Comparison of ENCODE assay signal across 25 cellular contexts in the genomic region with DNA sequence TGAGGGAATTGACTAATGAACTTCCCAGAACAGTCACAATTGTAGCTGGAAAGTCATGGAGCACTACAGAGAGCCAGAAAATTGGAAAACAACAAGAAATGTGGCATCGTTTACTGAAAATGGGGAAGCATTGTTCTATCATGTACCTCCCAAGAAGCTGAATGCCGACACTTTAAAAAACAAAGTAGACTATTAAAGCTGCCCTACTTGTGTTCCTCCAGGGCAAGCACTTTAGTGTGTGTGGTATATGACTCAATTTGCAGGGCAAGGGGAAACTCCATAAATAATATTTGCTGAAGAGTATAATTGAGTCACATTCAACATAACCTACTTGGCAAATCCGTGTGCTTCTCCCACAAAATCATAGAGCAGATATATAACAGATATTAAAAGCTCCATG.
"Had no signal": no experiment of that assay in that cellular context is flagged by ENCODE, and none has a peak within 500 bp of the region (broad histone marks: within the 10 kb centered on the region; RNA-seq: fewer than 3 reads in every experiment).

No MANE protein-coding gene starts in this region.

- ATAC-seq: gastrocnemius medialis; left lobe of liver; naive thymus-derived CD4-positive, alpha-beta T cell; stimulated activated memory B cell treated with anti-CD40 and anti-IgM and Interleukin-4, amounts not matched to agents 10 μg/mL and 1 μg/mL and 100 μg/mL, for 72 hours; stimulated activated naive CD8-positive, alpha-beta T cell treated with anti-CD3 and anti-CD28 coated beads, Interleukin-15, Interleukin-2, amounts not matched to agents 100 U/mL and 50 U/mL, for 24 hours; upper lobe of right lung had no signal

- H3K36me3 Mint-ChIP-seq: memory B cell; naive thymus-derived CD4-positive, alpha-beta T cell; neural progenitor cell; stimulated activated memory B cell treated with anti-CD40 and anti-IgM and Interleukin-4, amounts not matched to agents 10 μg/mL and 1 μg/mL and 100 μg/mL, for 72 hours had no signal

- H3K9me3 Mint-ChIP-seq: memory B cell; nephron; neural progenitor cell; stimulated activated memory B cell treated with anti-CD40 and anti-IgM and Interleukin-4, amounts not matched to agents 10 μg/mL and 1 μg/mL and 100 μg/mL, for 72 hours had no signal

- H3K4me1 Mint-ChIP-seq: memory B cell; naive thymus-derived CD4-positive, alpha-beta T cell; nephron; neural progenitor cell; stimulated activated memory B cell treated with anti-CD40 and anti-IgM and Interleukin-4, amounts not matched to agents 10 μg/mL and 1 μg/mL and 100 μg/mL, for 72 hours had no signal

- H3K4me3 ChIP-seq: coronary artery, esophagus muscularis mucosa, gastrocnemius medialis, lung, neural progenitor cell, prostate gland, right atrium auricular region, sigmoid colon, skin epidermis, spleen, suprapubic skin, transverse colon, upper lobe of right lung, uterus had no signal

- H3K9me3 ChIP-seq: esophagus muscularis mucosa, gastrocnemius medialis, prostate gland, right atrium auricular region, sigmoid colon, suprapubic skin, transverse colon, upper lobe of right lung, uterus had no signal

- H3K27me3 Mint-ChIP-seq: memory B cell; naive thymus-derived CD4-positive, alpha-beta T cell; stimulated activated memory B cell treated with anti-CD40 and anti-IgM and Interleukin-4, amounts not matched to agents 10 μg/mL and 1 μg/mL and 100 μg/mL, for 72 hours had no signal

- H3K9ac ChIP-seq: neural progenitor cell had no signal

- H3K36me3 ChIP-seq: esophagus muscularis mucosa, gastrocnemius medialis, neural progenitor cell, prostate gland, right atrium auricular region, sigmoid colon, spleen, suprapubic skin, transverse colon, upper lobe of right lung, uterus had no signal

- H3K4me3 Mint-ChIP-seq: memory B cell; naive thymus-derived CD4-positive, alpha-beta T cell; nephron; neural progenitor cell; stimulated activated memory B cell treated with anti-CD40 and anti-IgM and Interleukin-4, amounts not matched to agents 10 μg/mL and 1 μg/mL and 100 μg/mL, for 72 hours had no signal

- H3K27ac Mint-ChIP-seq: memory B cell; naive thymus-derived CD4-positive, alpha-beta T cell; nephron; neural progenitor cell; stimulated activated memory B cell treated with anti-CD40 and anti-IgM and Interleukin-4, amounts not matched to agents 10 μg/mL and 1 μg/mL and 100 μg/mL, for 72 hours had no signal

- H3K4me1 ChIP-seq: esophagus muscularis mucosa, gastrocnemius medialis, neural progenitor cell, prostate gland, right atrium auricular region, sigmoid colon, spleen, suprapubic skin, transverse colon, upper lobe of right lung, uterus had no signal

- H3K27me3 ChIP-seq: esophagus muscularis mucosa, gastrocnemius medialis, neural progenitor cell, right atrium auricular region, sigmoid colon, spleen, suprapubic skin, transverse colon, upper lobe of right lung, uterus had no signal

- DNase-seq: dermis blood vessel endothelial cell; effector memory CD4-positive, alpha-beta T cell; gastrocnemius medialis; head of caudate nucleus; kidney; naive thymus-derived CD4-positive, alpha-beta T cell; sigmoid colon; spleen; stimulated activated CD4-positive, alpha-beta T cell treated with anti-CD3 and anti-CD28 coated beads, Interleukin-4, amount 100 ng/mL, for 4 hours; stimulated activated naive CD8-positive, alpha-beta T cell treated with anti-CD3 and anti-CD28 coated beads, Interleukin-15, Interleukin-2, amounts not matched to agents 100 U/mL and 50 U/mL, for 24 hours; transverse colon; upper lobe of right lung; uterus had no signal

- H3K27ac ChIP-seq: coronary artery, esophagus muscularis mucosa, gastrocnemius medialis, neural progenitor cell, prostate gland, right atrium auricular region, sigmoid colon, skin epidermis, spleen, suprapubic skin, transverse colon, upper lobe of right lung, uterus had no signal
